Comparison of ENCODE assay signal across 4 cellular contexts in genomic region chr7:64170974-64171373, GRCh38. TPM values are rescaled to one million over a fixed set of nuclear protein-coding genes. Genes with fewer than 3 reads are reported as not detected.
"Had no signal": no experiment of that assay in that cellular context is flagged by ENCODE, and none has a peak within 500 bp of the region (broad histone marks: within the 10 kb centered on the region; RNA-seq: fewer than 3 reads in every experiment).

No MANE protein-coding gene starts in this region.

RNA-seq across cellular contexts. Expression of gene ZNF735, which starts 36.0 kb away (rescaled TPM):
- total RNA-seq: LHCN-M2, M059J, MCF 10A, NCI-H460 had no signal

RNA-seq across cellular contexts. Expression of gene ZNF679, which starts 57.3 kb away (rescaled TPM):
- total RNA-seq: LHCN-M2, M059J, MCF 10A, NCI-H460 had no signal
